In the genomic region with DNA sequence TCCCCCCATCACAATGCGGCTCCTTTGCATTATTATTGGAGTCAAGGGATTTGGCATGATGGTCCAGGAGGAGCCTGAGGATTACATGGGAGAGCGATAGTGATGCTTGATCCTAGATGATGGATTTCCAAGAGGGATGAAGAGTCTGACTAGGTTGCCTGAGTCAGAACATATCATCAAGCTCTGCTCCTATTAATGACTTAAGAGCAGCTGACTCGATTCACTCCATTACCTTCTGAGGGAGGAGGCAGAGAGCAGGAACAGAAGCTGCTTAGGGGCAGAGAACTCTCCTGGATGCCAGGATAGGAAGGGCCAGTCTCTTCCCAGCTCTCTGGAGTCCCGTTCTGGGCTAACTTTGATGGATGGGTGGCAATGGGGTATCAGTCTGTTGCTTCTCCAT, we compare ENCODE assay signal across 18 cellular contexts. TPM values are rescaled to one million over a fixed set of nuclear protein-coding genes. Genes with fewer than 3 reads are reported as not detected.
"Had no signal": no experiment of that assay in that cellular context is flagged by ENCODE, and none has a peak within 500 bp of the region (broad histone marks: within the 10 kb centered on the region; RNA-seq: fewer than 3 reads in every experiment).

No MANE protein-coding gene starts in this region.

- H3K79me2 ChIP-seq: hepatocyte had no signal

- ATAC-seq: activated CD8-positive, alpha-beta T cell treated with anti-CD3 and anti-CD28 coated beads, Interleukin-2, amount 10 ng/mL, durations not matched to agents 7 days and 5 days; gastroesophageal sphincter; WTC11 had no signal

- H2AFZ ChIP-seq: hepatocyte had no signal

- H3K4me2 ChIP-seq: hepatocyte had no signal

- DNase-seq: activated CD4-positive, alpha-beta T cell treated with anti-CD3 and anti-CD28 coated beads for 48 hours; activated CD8-positive, alpha-beta memory T cell treated with anti-CD3 and anti-CD28 coated beads, Interleukin-2, amount 50 U/mL, for 48 hours; activated CD8-positive, alpha-beta T cell treated with anti-CD3 and anti-CD28 coated beads, Interleukin-2, amount 10 ng/mL, durations not matched to agents 7 days and 5 days; activated naive CD4-positive, alpha-beta T cell treated with Interleukin-2 at 50 U/mL for 16 hours; colonic mucosa; effector CD4-positive, alpha-beta T cell; naive B cell; spleen; stimulated activated CD4-positive, alpha-beta T cell treated with anti-CD3 and anti-CD28 coated beads, Interleukin-2, amount 100 ng/mL, for 24 hours; stimulated activated naive CD4-positive, alpha-beta T cell treated with Interleukin-2 at 50 U/mL for 16 hours; T-helper 9 cell; upper lobe of left lung had no signal

- H3K27ac ChIP-seq: colonic mucosa, gastroesophageal sphincter, hepatocyte, spleen, suprapubic skin, upper lobe of left lung had no signal

- H3K4me3 ChIP-seq: colonic mucosa, gastroesophageal sphincter, hepatocyte, lung, spleen, suprapubic skin, upper lobe of left lung had no signal

- H3K36me3 ChIP-seq: colonic mucosa, gastroesophageal sphincter, spleen, suprapubic skin, upper lobe of left lung had no signal

- H3K4me1 ChIP-seq: colonic mucosa, gastroesophageal sphincter, spleen, suprapubic skin, upper lobe of left lung had no signal

- H3K27me3 ChIP-seq: upper lobe of left lung had no signal

- H3K9me3 ChIP-seq: colonic mucosa, spleen, suprapubic skin, upper lobe of left lung had no signal

RNA-seq across cellular contexts. Expression of a gene that starts 54.0 kb away (rescaled TPM):
- total RNA-seq: activated CD8-positive, alpha-beta T cell treated with anti-CD3 and anti-CD28 coated beads, Interleukin-2, amount 10 ng/mL, durations not matched to agents 7 days and 5 days; colonic mucosa; endothelial cell of umbilical vein; hepatocyte; lung; spleen; suprapubic skin; upper lobe of left lung had no signal
- polyA plus RNA-seq: endothelial cell of umbilical vein, hepatocyte, lung had no signal
